Comparison of ENCODE assay signal across 1 cellular context in the genomic region with DNA sequence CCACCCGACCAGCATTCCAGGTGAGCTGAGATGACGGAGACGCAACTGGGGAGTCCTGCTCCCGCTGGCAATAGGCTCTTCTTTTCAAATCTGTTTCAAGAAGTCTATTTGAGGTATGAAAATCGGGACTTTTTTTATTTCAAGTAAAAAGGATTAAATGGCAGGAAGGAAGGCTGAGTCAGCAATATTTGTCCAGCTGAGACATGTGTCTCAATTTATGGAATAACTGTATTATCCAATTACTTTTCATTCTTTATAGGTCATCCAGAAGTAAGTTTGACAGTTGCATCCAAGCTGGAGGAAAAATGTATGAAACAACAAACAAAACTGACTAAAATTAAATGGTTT.
TF ChIP-seq lines count a peak whose summit lies in the region.

No MANE protein-coding gene starts in this region.

TF ChIP-seq in liver, 16 proteins besides CTCF, POLR2A, EP300 and RAD21 (continued from another document):
- TF ChIP-seq, protein P1, sequence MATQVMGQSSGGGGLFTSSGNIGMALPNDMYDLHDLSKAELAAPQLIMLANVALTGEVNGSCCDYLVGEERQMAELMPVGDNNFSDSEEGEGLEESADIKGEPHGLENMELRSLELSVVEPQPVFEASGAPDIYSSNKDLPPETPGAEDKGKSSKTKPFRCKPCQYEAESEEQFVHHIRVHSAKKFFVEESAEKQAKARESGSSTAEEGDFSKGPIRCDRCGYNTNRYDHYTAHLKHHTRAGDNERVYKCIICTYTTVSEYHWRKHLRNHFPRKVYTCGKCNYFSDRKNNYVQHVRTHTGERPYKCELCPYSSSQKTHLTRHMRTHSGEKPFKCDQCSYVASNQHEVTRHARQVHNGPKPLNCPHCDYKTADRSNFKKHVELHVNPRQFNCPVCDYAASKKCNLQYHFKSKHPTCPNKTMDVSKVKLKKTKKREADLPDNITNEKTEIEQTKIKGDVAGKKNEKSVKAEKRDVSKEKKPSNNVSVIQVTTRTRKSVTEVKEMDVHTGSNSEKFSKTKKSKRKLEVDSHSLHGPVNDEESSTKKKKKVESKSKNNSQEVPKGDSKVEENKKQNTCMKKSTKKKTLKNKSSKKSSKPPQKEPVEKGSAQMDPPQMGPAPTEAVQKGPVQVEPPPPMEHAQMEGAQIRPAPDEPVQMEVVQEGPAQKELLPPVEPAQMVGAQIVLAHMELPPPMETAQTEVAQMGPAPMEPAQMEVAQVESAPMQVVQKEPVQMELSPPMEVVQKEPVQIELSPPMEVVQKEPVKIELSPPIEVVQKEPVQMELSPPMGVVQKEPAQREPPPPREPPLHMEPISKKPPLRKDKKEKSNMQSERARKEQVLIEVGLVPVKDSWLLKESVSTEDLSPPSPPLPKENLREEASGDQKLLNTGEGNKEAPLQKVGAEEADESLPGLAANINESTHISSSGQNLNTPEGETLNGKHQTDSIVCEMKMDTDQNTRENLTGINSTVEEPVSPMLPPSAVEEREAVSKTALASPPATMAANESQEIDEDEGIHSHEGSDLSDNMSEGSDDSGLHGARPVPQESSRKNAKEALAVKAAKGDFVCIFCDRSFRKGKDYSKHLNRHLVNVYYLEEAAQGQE (IDR thresholded peaks at IDR 0.05), result no peak
- TF ChIP-seq FOXA2 (IDR thresholded peaks at IDR 0.05) (no peak), FOXA1 (IDR thresholded peaks at IDR 0.05) (no peak), HNF4A (conservative IDR thresholded peaks at IDR 0.05) (no peak), RXRA (IDR thresholded peaks at IDR 0.05) (no peak), TAF1 (conservative IDR thresholded peaks at IDR 0.05) (no peak), EGR1 (IDR thresholded peaks at IDR 0.05; ENCODE audit: low read depth in 2 of 2) (no peak), NR2F2 (IDR thresholded peaks at IDR 0.05) (no peak), HNF4G (IDR thresholded peaks at IDR 0.05) (no peak)
- TF ChIP-seq, protein P2, sequence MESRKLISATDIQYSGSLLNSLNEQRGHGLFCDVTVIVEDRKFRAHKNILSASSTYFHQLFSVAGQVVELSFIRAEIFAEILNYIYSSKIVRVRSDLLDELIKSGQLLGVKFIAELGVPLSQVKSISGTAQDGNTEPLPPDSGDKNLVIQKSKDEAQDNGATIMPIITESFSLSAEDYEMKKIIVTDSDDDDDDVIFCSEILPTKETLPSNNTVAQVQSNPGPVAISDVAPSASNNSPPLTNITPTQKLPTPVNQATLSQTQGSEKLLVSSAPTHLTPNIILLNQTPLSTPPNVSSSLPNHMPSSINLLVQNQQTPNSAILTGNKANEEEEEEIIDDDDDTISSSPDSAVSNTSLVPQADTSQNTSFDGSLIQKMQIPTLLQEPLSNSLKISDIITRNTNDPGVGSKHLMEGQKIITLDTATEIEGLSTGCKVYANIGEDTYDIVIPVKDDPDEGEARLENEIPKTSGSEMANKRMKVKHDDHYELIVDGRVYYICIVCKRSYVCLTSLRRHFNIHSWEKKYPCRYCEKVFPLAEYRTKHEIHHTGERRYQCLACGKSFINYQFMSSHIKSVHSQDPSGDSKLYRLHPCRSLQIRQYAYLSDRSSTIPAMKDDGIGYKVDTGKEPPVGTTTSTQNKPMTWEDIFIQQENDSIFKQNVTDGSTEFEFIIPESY (IDR thresholded peaks at IDR 0.05), result no peak
- TF ChIP-seq, protein P3, sequence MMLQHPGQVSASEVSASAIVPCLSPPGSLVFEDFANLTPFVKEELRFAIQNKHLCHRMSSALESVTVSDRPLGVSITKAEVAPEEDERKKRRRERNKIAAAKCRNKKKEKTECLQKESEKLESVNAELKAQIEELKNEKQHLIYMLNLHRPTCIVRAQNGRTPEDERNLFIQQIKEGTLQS (IDR thresholded peaks at IDR 0.05), result no peak
- TF ChIP-seq, protein P4, sequence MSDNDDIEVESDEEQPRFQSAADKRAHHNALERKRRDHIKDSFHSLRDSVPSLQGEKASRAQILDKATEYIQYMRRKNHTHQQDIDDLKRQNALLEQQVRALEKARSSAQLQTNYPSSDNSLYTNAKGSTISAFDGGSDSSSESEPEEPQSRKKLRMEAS (IDR thresholded peaks at IDR 0.05), result no peak
